8 cellular contexts compared by ENCODE assay signal in the genomic region with DNA sequence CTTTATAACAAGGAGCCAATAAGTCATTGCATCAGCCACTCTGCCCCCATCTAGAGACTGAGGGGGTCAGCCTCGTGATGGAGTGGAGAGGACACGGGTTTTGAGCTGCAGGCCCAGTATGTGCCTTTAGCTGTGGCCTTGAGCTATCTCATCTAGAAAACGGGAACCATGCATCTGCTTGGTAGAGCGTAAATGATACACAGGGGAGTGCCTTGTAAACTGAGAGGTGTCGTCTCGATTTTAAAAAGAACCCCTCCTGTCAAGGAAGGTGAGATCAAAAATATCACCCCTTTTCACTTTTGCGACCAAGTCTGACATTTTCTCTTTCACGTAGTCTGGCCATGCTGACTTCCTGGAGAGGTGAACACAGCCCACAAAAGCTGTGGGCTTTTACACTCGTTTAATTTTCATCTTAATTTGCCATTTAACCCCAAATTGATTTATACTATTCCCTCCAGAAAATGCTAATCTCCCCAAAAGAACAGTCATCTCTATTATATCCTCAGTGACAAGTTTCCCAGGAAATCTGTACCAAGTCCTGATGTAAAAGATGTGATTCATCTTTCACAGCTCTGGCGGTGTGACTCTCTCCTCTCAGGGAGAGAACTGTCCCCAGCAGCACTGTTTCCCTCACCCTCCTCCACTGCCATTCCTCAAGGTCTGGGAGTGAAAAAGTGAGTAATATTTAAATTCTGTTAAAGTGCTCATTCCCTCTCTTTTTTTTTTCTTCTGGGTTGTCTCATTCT. TPM values are rescaled to one million over a fixed set of nuclear protein-coding genes. Genes with fewer than 3 reads are reported as not detected.
A peak's percentile ranks its signal among the peaks of the same experiment; 100 is the strongest.
DNase-seq lines count a peak whose midpoint lies in the region; ATAC-seq and TF ChIP-seq lines count a peak whose summit lies in the region.

No MANE protein-coding gene starts in this region.

- no peaks in the 10 kb centered on the region for H3K27me3 ChIP-seq in OCI-LY3 (ENCODE audit: low read depth, low read length)
- no peaks in the 10 kb centered on the region for H3K27me3 ChIP-seq in foreskin keratinocyte

- H3K27ac ChIP-seq in OCI-LY3 (ENCODE audit: low read length) (peak overlapping the region; percentile 98), foreskin keratinocyte (peak overlapping the region; percentile 39)

- no peak for TF ChIP-seq CTCF in OCI-LY3 (IDR thresholded peaks at IDR 0.05; ENCODE audit: low read depth, low read length)
- no peak for TF ChIP-seq CTCF in foreskin keratinocyte (conservative IDR thresholded peaks at IDR 0.05)

- H3K9ac ChIP-seq in OCI-LY3 (ENCODE audit: low read length): peak overlapping the region; percentile 95

- H4K20me1 ChIP-seq in OCI-LY3 (ENCODE audit: insufficient read depth, low read length): no peaks in the 10 kb centered on the region

- peaks cover 7% of the 10 kb centered on the region for H3K36me3 ChIP-seq in OCI-LY3 (replicated peaks; ENCODE audit: low read depth, low read length)

- H3K79me2 ChIP-seq in OCI-LY3 (ENCODE audit: low read length): no peaks in the 10 kb centered on the region

- no peaks in the 10 kb centered on the region for H3K9me3 ChIP-seq in OCI-LY3 (ENCODE audit: insufficient read depth, low read length)

- H3K4me3 ChIP-seq in OCI-LY3 (ENCODE audit: low read length): peak overlapping the region; percentile 47

- intact Hi-C loops in left ventricle myocardium superior (cut with micrococcal nuclease): no loop called here

- peak; percentile 59 for DNase-seq in HCEC 1CT
- peak; percentile 59 to 79 for DNase-seq in foreskin keratinocyte
- DNase-seq in NCI-H2107 (lab: John Stamatoyannopoulos, UW): no peak
- no peak for DNase-seq in NCI-H748 treated with DMSO at 0.1 percent for 48 hours (lab: John Stamatoyannopoulos, UW)
- DNase-seq in left ventricle myocardium superior: no peak
- DNase-seq in HuH-7.5 (ENCODE audit: low spot score): no peak

- H3K4me1 ChIP-seq in OCI-LY3 (ENCODE audit: low read length) (peaks cover 79% of the 10 kb centered on the region), foreskin keratinocyte (peaks cover 32% of the 10 kb centered on the region)

- peak overlapping the region; percentile 77 for H3K4me2 ChIP-seq in OCI-LY3 (ENCODE audit: low read length)

- no peak overlapping the region for H2AFZ ChIP-seq in OCI-LY3 (ENCODE audit: low read depth, low read length)

- peak; percentile 61 for ATAC-seq in GM18511 (IDR thresholded peaks at IDR 0.05; ENCODE audit: unreplicated experiment)
- peak; percentile 67 for ATAC-seq in foreskin keratinocyte
- ATAC-seq in left ventricle myocardium superior: no peak

RNA-seq across cellular contexts. Expression of a gene that starts 30.6 kb away (rescaled TPM):
- total RNA-seq in foreskin keratinocyte (5.9 and 6.7 TPM in 2 replicates), left ventricle myocardium superior (3.0 TPM)
- polyA plus RNA-seq in foreskin keratinocyte: 4.3 and 4.6 TPM in 2 replicates

Comparison
In these comparisons a context has a peak if more than half of its experiments do, and no peak if none do; other contexts are left out.
1. DNase-seq: peak in HCEC 1CT (single experiment) and foreskin keratinocyte (2 of 2); none in NCI-H2107 (single experiment), NCI-H748 treated with DMSO at 0.1 percent for 48 hours (single experiment), left ventricle myocardium superior (single experiment) and HuH-7.5 (single experiment).